Comparison of ENCODE assay signal across 8 cellular contexts in genomic region chr20:58852559-58853271, GRCh38. TPM values are rescaled to one million over a fixed set of nuclear protein-coding genes. Genes with fewer than 3 reads are reported as not detected.
A peak's percentile ranks its signal among the peaks of the same experiment; 100 is the strongest.
DNase-seq lines count a peak whose midpoint lies in the region; ATAC-seq, FAIRE-seq and TF ChIP-seq lines count a peak whose summit lies in the region.

TSS of gene GNAS (plus strand) at chr20:58852716.

- H3K36me3 Mint-ChIP-seq in astrocyte (ENCODE audit: low read depth, unreplicated experiment), result peaks cover 4% of the 10 kb centered on the region

- H3K36me3 ChIP-seq in astrocyte (ENCODE audit: insufficient read depth, low read length) (no peaks in the 10 kb centered on the region), psoas muscle (ENCODE audit: insufficient read depth in 1 of 2, low read depth in 1 of 2) (no peaks in the 10 kb centered on the region)

- ATAC-seq in right cardiac atrium, result peak; percentile 54 to 67
- ATAC-seq in psoas muscle, result peak; percentile 54 to 85 (median 74)
- ATAC-seq in GM18861 (IDR thresholded peaks at IDR 0.05; ENCODE audit: unreplicated experiment), result no peak
- ATAC-seq in GM18511 (IDR thresholded peaks at IDR 0.05; ENCODE audit: unreplicated experiment), result no peak

- H3K4me1 Mint-ChIP-seq in astrocyte (ENCODE audit: low read depth, unreplicated experiment), result peaks cover 15% of the 10 kb centered on the region

- intact Hi-C loops in right cardiac atrium (cut with DNase I) (loop anchor here in 1 of 4 donors (10.0 kb wide), 1 partner anchor 618 kb away; no protein-coding TSS in a partner anchor), psoas muscle (cut with DNase I) (loop anchor here in 1 of 2 donors (5.0 to 10.0 kb wide), 2 partner anchors 205 to 368 kb away; no protein-coding TSS in a partner anchor)

- peak; percentile 73 for TF ChIP-seq CTCF in GM13977 (IDR thresholded peaks at IDR 0.05; ENCODE audit: extremely low read depth, insufficient read depth, missing control alignments)
- TF ChIP-seq CTCF in astrocyte (IDR thresholded peaks at IDR 0.05; ENCODE audit: insufficient read depth, low read depth, low read length), result peak; percentile 34
- peak; percentile 61 for TF ChIP-seq CTCF in psoas muscle (IDR thresholded peaks at IDR 0.05)

- peak; percentile 77 for DNase-seq in GM13977 (ENCODE audit: low spot score)
- DNase-seq in SK-MEL-5 (ENCODE audit: low read depth, low spot score), result peak; percentile 59
- peak; percentile 27 for DNase-seq in astrocyte (ENCODE audit: low read depth)
- DNase-seq in right cardiac atrium, result peak; percentile 72 to 88 (median 88)
- DNase-seq in psoas muscle, result peak; percentile 66 to 83
- no peak for DNase-seq in T1000 (lab: John Stamatoyannopoulos, UW)

- H3K4me1 ChIP-seq in astrocyte (ENCODE audit: insufficient read depth, low read length) (peaks cover 14% of the 10 kb centered on the region), right cardiac atrium (ENCODE audit: control insufficient read depth, insufficient read depth, low read length) (no peaks in the 10 kb centered on the region), psoas muscle (no peaks in the 10 kb centered on the region)

- no peak within 1 kb of the TSS for H3K27ac ChIP-seq in astrocyte (ENCODE audit: low read depth, low read length)
- no peak within 1 kb of the TSS for H3K27ac ChIP-seq in right cardiac atrium (ENCODE audit: low read length)
- H3K27ac ChIP-seq in psoas muscle, result no peak within 1 kb of the TSS

- H2AFZ ChIP-seq in astrocyte (ENCODE audit: low read depth, low read length), result peak within 1 kb of the TSS; percentile 90

- H4K20me1 ChIP-seq in astrocyte (ENCODE audit: insufficient read depth, low read length), result no peaks in the 10 kb centered on the region

- 32% methylated on average over 35 of the region's 35 CpGs for WGBS in right cardiac atrium
- 37 to 41% (median 41%) methylated on average over 34 to 35 of the region's 35 CpGs for WGBS in psoas muscle, 3 donors

- peak within 1 kb of the TSS; percentile 89 for H3K4me3 Mint-ChIP-seq in astrocyte (ENCODE audit: unreplicated experiment)

- H3K4me2 ChIP-seq in astrocyte (ENCODE audit: low read length), result peak within 1 kb of the TSS; percentile 88

- no peaks in the 10 kb centered on the region for H3K9me3 ChIP-seq in astrocyte (ENCODE audit: insufficient read depth, low read depth, low read length)
- H3K9me3 ChIP-seq in right cardiac atrium (ENCODE audit: control insufficient read depth, low read length), result no peaks in the 10 kb centered on the region
- no peaks in the 10 kb centered on the region for H3K9me3 ChIP-seq in psoas muscle

- FAIRE-seq in astrocyte (lab: Jason Lieb, UNC), result no peak

- peak within 1 kb of the TSS; percentile 77 for H3K4me3 ChIP-seq in astrocyte (ENCODE audit: insufficient read depth, low read depth, low read length)
- peak within 1 kb of the TSS; percentile 39 for H3K4me3 ChIP-seq in right cardiac atrium (ENCODE audit: low read length)
- H3K4me3 ChIP-seq in psoas muscle, result peak within 1 kb of the TSS; percentile 59

- H3K27ac Mint-ChIP-seq in astrocyte (ENCODE audit: unreplicated experiment), result peak within 1 kb of the TSS; percentile 18

- in situ Hi-C loops in GM13977 (cut with MboI; ENCODE audit: low pct_unique_long_range_greater_than_20kb, low sequenced_read_pairs, unreplicated experiment) (loop anchor here (25.0 kb wide), 2 partner anchors 235 to 610 kb away; no protein-coding TSS in a partner anchor), SK-MEL-5 (cut with HindIII; ENCODE audit: low pct_unique_long_range_greater_than_20kb, low sequenced_read_pairs) (no loop called here)

- peaks cover 26% of the 10 kb centered on the region for H3K27me3 Mint-ChIP-seq in astrocyte (ENCODE audit: low read depth, unreplicated experiment)

- H3K9me3 Mint-ChIP-seq in astrocyte (ENCODE audit: unreplicated experiment), result peaks cover 3% of the 10 kb centered on the region

- H3K79me2 ChIP-seq in astrocyte (ENCODE audit: insufficient read depth, low read length), result peaks cover 28% of the 10 kb centered on the region

- H3K27me3 ChIP-seq in astrocyte (ENCODE audit: insufficient read depth, low read length) (peaks cover 28% of the 10 kb centered on the region), right cardiac atrium (ENCODE audit: control insufficient read depth, insufficient read depth) (no peaks in the 10 kb centered on the region), psoas muscle (ENCODE audit: insufficient read depth in 3 of 3, low read length in 2 of 3) (peaks cover 0 to 51% (median 13%) of the 10 kb centered on the region in 3 donors)

- no peak within 1 kb of the TSS for H3K9ac ChIP-seq in astrocyte (ENCODE audit: low read length)

RNA-seq across cellular contexts. Expression of gene GNAS, which starts in this region (rescaled TPM):
- total RNA-seq in SK-MEL-5 (2014; rRNA removed; shearing (Covaris generic)), result 589 and 602 TPM in 2 replicates
- 1,220 and 1,461 TPM in 2 replicates for polyA plus RNA-seq in SK-MEL-5 (2015; cell fraction: cytosol; rRNA removed)
- 382 and 411 TPM in 2 replicates for polyA plus RNA-seq in SK-MEL-5 (2015; cell fraction: nucleus; rRNA removed)
- total RNA-seq in astrocyte, result 1,937 and 2,003 TPM in 2 replicates
- 1,000 to 10,000 TPM; 1,230 to 1,665 (median 1,377) TPM for total RNA-seq in right cardiac atrium
- 1,885 TPM for polyA plus RNA-seq in right cardiac atrium
- 1,000 to 10,000 TPM; 1,018 to 1,905 (median 1,319) TPM for total RNA-seq in psoas muscle
- polyA plus RNA-seq in psoas muscle, result 1,000 to 10,000 TPM in 2 of 3 donors, 100 to 1,000 TPM in 1; 700 to 1,469 (median 1,394) TPM

Comparison
In these comparisons a context has a peak if more than half of its experiments do, and no peak if none do; other contexts are left out.
1. ATAC-seq: peak in right cardiac atrium (2 of 2) and psoas muscle (4 of 4); none in GM18861 (single experiment) and GM18511 (single experiment).
2. Peak in every context shown above with its lines, with median percentiles within 50 percentile points of each other: CTCF ChIP-seq and H3K4me3 ChIP-seq.